13 cellular contexts compared by ENCODE assay signal in genomic region chr19:50818859-50819472, GRCh38. TPM values are rescaled to one million over a fixed set of nuclear protein-coding genes. Genes with fewer than 3 reads are reported as not detected.
A peak's percentile ranks its signal among the peaks of the same experiment; 100 is the strongest.
DNase-seq lines count a peak whose midpoint lies in the region; ATAC-seq and TF ChIP-seq lines count a peak whose summit lies in the region.
"Had no signal": no experiment of that assay in that cellular context is flagged by ENCODE, and none has a peak within 500 bp of the region (broad histone marks: within the 10 kb centered on the region; RNA-seq: fewer than 3 reads in every experiment).

No MANE protein-coding gene starts in this region.

- H3K4me3 Mint-ChIP-seq in CD14-positive monocyte: peak overlapping the region; percentile 76 to 92

- H4K20me1 ChIP-seq in DOHH2 (ENCODE audit: control insufficient read depth, insufficient read depth, low read depth, low read length): no peaks in the 10 kb centered on the region

- no peak overlapping the region for H3K27ac ChIP-seq in DOHH2 (ENCODE audit: low read depth, low read length)
- H3K27ac ChIP-seq in iPS-20b (ENCODE audit: low read length): no peak overlapping the region
- no peak overlapping the region for H3K27ac ChIP-seq in right lobe of liver
- H3K27ac ChIP-seq: esophagus muscularis mucosa, SK-N-MC had no signal

- peak overlapping the region; percentile 93 for H3K4me2 ChIP-seq in DOHH2 (ENCODE audit: low read length)

- no peak for DNase-seq in CD14-positive monocyte (ENCODE audit: low spot score)
- DNase-seq in SHP77 treated with DMSO at 0.1 percent for 48 hours (lab: John Stamatoyannopoulos, UW): peak; percentile 30
- DNase-seq in KG1 (lab: John Stamatoyannopoulos, UW): no peak
- no peak for DNase-seq in right lobe of liver
- DNase-seq in erythroblast (lab: John Stamatoyannopoulos, UW): no peak
- DNase-seq in Right ventricle myocardium inferior (ENCODE audit: missing footprints): no peak
- DNase-seq: NCI-H510A had no signal

- peak overlapping the region in 1 of 7 donors; percentile 55 for H3K27ac Mint-ChIP-seq in CD14-positive monocyte

- no peaks in the 10 kb centered on the region for H3K79me2 ChIP-seq in DOHH2 (ENCODE audit: control insufficient read depth, low read length)

- H3K36me3 Mint-ChIP-seq in CD14-positive monocyte: peaks cover 0 to 3% of the 10 kb centered on the region in 2 donors

- H3K9me3 ChIP-seq in DOHH2 (ENCODE audit: control insufficient read depth, insufficient read depth, low read length): no peaks in the 10 kb centered on the region
- peaks cover 3% of the 10 kb centered on the region; the same call in 1 of the 2 replicates for H3K9me3 ChIP-seq in iPS-20b (ENCODE audit: insufficient read depth, low read depth, low read length)
- no peaks in the 10 kb centered on the region for H3K9me3 ChIP-seq in right lobe of liver

- H3K9me2 ChIP-seq in DOHH2 (replicated peaks; ENCODE audit: control insufficient read depth, low read length): no peaks in the 10 kb centered on the region

- no peaks in the 10 kb centered on the region for H3K36me3 ChIP-seq in DOHH2 (ENCODE audit: control insufficient read depth, low read length)
- H3K36me3 ChIP-seq in iPS-20b (ENCODE audit: insufficient read depth, low read depth, low read length): no peaks in the 10 kb centered on the region
- H3K36me3 ChIP-seq in right lobe of liver: no peaks in the 10 kb centered on the region
- H3K36me3 ChIP-seq: esophagus muscularis mucosa had no signal

- peaks cover 3 to 24% (median 14%) of the 10 kb centered on the region in 7 donors for H3K9me3 Mint-ChIP-seq in CD14-positive monocyte

- peaks cover 81 to 82% (median 82%) of the 10 kb centered on the region in 3 donors for H3K27me3 Mint-ChIP-seq in CD14-positive monocyte (ENCODE audit: low read depth in 3 of 3)

- peak overlapping the region; percentile 85 for H3K4me3 ChIP-seq in DOHH2 (ENCODE audit: low read length)
- peak overlapping the region; percentile 74; the same call in 1 of the 2 replicates for H3K4me3 ChIP-seq in iPS-20b (ENCODE audit: low read length)
- no peak overlapping the region for H3K4me3 ChIP-seq in right lobe of liver

- H3K9ac ChIP-seq in iPS-20b (ENCODE audit: low read depth, low read length): no peak overlapping the region

- H3K27me3 ChIP-seq in DOHH2 (ENCODE audit: control insufficient read depth, low read length): peaks cover 17% of the 10 kb centered on the region
- H3K27me3 ChIP-seq in iPS-20b (ENCODE audit: insufficient read depth, low read length): peaks cover 52% of the 10 kb centered on the region
- peaks cover 0 to 2% of the 10 kb centered on the region in 2 donors for H3K27me3 ChIP-seq in right lobe of liver

- intact Hi-C loops in CD14-positive monocyte (cut with micrococcal nuclease) (no loop called here), right lobe of liver (cut with DNase I) (no loop called here), Right ventricle myocardium inferior (cut with DNase I) (no loop called here)

- TF ChIP-seq CTCF in CD14-positive monocyte (IDR thresholded peaks at IDR 0.05): no peak
- no peak for TF ChIP-seq CTCF in DOHH2 (IDR thresholded peaks at IDR 0.05; ENCODE audit: low read depth, low read length, poor library complexity, severe bottlenecking)
- no peak for TF ChIP-seq CTCF in right lobe of liver (IDR thresholded peaks at IDR 0.05)

- peaks cover 53% of the 10 kb centered on the region for H3K4me1 ChIP-seq in DOHH2 (ENCODE audit: control insufficient read depth, low read length)
- peaks cover 3% of the 10 kb centered on the region; the same call in 1 of the 2 replicates for H3K4me1 ChIP-seq in iPS-20b (ENCODE audit: insufficient read depth, low read length)
- peaks cover 0 to 4% (median 0%) of the 10 kb centered on the region in 4 donors for H3K4me1 ChIP-seq in right lobe of liver

- WGBS in right lobe of liver (ENCODE audit: insufficient coverage, low coverage, low lambda C conversion rate, missing lambda C conversion rate): 38% methylated on average over 4 of the region's 12 CpGs

- ATAC-seq in right lobe of liver (no peak), Right ventricle myocardium inferior (no peak)

- H3K4me1 Mint-ChIP-seq in CD14-positive monocyte: peaks cover 29% of the 10 kb centered on the region

- H3F3A ChIP-seq in DOHH2 (ENCODE audit: control insufficient read depth, insufficient read depth): peaks cover 4% of the 10 kb centered on the region; the same call in 1 of the 2 replicates

- TF ChIP-seq POLR2A in right lobe of liver (IDR thresholded peaks at IDR 0.05) (no peak), erythroblast (IDR thresholded peaks at IDR 0.05; ENCODE audit: low read length) (no peak)

RNA-seq across cellular contexts. Expression of gene KLK1, which starts 4.6 kb away (rescaled TPM):
- under 1 TPM in 1 of 2 donors, not detected in 1; 0.66 TPM for polyA plus RNA-seq in CD14-positive monocyte
- total RNA-seq in right lobe of liver (not detected), Right ventricle myocardium inferior (0.32 TPM)
- total RNA-seq: esophagus muscularis mucosa, M059J had no signal

RNA-seq across cellular contexts. Expression of gene KLK15, which starts 14.4 kb away (rescaled TPM):
- not detected for polyA plus RNA-seq in CD14-positive monocyte
- total RNA-seq in right lobe of liver: not detected
- total RNA-seq in Right ventricle myocardium inferior: not detected
- total RNA-seq: esophagus muscularis mucosa, M059J had no signal
- polyA plus RNA-seq: small intestine had no signal

RNA-seq across cellular contexts. Expression of gene ACP4, which starts 28.8 kb away (rescaled TPM):
- not detected for polyA plus RNA-seq in CD14-positive monocyte
- under 1 TPM in 1 of 6 experiments, not detected in 5; 0.37 TPM for total RNA-seq in right lobe of liver
- total RNA-seq in Right ventricle myocardium inferior: not detected
- total RNA-seq: esophagus muscularis mucosa, M059J had no signal
- polyA plus RNA-seq: small intestine had no signal

RNA-seq across cellular contexts. Expression of gene KLK3, which starts 35.7 kb away (rescaled TPM):
- polyA plus RNA-seq in CD14-positive monocyte: not detected
- total RNA-seq in right lobe of liver (not detected), Right ventricle myocardium inferior (not detected)
- total RNA-seq: esophagus muscularis mucosa, M059J had no signal

RNA-seq across cellular contexts. Expression of gene GPR32, which starts 48.7 kb away (rescaled TPM):
- not detected for polyA plus RNA-seq in CD14-positive monocyte
- not detected for total RNA-seq in right lobe of liver
- total RNA-seq in Right ventricle myocardium inferior: not detected
- total RNA-seq: esophagus muscularis mucosa, M059J had no signal
- polyA plus RNA-seq: small intestine had no signal

Comparison
In these comparisons a context has a peak if more than half of its experiments do, and no peak if none do; other contexts are left out.
1. H3K4me3 ChIP-seq: peak in DOHH2 (single experiment) and iPS-20b (single experiment); none in right lobe of liver (0 of 3).